7 cellular contexts compared by ENCODE assay signal in the genomic region with DNA sequence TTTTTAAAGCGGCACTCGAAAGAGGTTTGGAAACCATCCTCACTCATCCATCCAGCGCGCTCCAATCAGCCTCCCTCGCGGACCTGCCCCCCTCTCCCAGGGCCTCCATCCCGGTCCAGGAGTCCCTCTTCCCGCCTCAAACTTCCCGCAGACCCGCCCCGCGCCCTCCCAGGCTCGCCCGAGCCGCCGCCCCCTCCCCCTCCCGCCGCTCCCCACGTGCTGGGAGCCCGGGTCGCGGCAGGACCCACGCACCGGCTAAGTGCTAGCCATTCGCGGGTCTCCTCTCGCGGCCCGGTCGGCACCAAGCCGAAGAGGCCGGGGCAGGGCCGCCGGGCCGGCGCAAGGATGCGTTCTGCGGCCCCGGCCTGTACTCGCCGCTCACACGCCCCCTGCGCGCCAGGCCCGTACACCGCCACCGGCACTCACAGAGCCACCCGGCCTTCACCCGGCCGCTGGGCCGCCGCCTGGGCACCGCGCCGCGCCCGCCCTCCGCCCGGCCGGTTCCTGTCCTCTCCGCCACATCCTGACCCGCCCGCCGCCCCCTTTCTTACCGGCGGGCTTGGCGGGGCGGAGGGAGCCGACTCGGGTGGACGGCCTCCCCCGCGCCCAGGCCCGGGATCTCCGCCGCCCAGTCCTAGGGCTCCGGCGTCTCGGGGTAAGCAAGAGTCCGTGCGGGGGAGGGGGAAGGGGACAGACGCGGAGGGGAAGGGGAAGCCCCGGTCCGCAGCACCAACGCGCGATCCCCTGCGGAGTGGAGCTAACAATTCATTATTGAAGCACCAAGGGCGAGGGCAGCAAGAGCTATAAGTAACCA. TPM values are rescaled to one million over a fixed set of nuclear protein-coding genes. Genes with fewer than 3 reads are reported as not detected.
DNase-seq lines count a peak whose midpoint lies in the region; ATAC-seq, FAIRE-seq and TF ChIP-seq lines count a peak whose summit lies in the region.

No MANE protein-coding gene starts in this region.

- H3K4me1 Mint-ChIP-seq in dendritic cell treated with granulocyte-macrophage colony-stimulating factor and Interleukin-4, amounts not matched to agents 40 ng/mL and 50 ng/mL, for 4 days (ENCODE audit: low read depth), result peaks cover 24% of the 10 kb centered on the region

- peak; percentile 6 to 11 for ATAC-seq in activated CD4-positive, CD25-positive, alpha-beta regulatory T cell treated with anti-CD3 and anti-CD28 coated beads, Interleukin-2, amount 50 U/mL, for 24 hours
- ATAC-seq in HepG2, result peak; percentile 69

- peaks cover 8% of the 10 kb centered on the region; the same call in 1 of the 2 replicates for H3K36me3 ChIP-seq in MM.1S (replicated peaks; ENCODE audit: insufficient read depth, low read length)
- H3K36me3 ChIP-seq in HepG2 (replicated peaks in 1 of 2; ENCODE audit: control insufficient read depth in 1 of 2, insufficient read depth in 2 of 2, low read length in 2 of 2), result peaks cover 2 to 21% of the 10 kb centered on the region in 2 experiments; a peak in 3 of 5 replicates

- TF ChIP-seq CTCF in MM.1S (IDR thresholded peaks at IDR 0.05; ENCODE audit: low read length) (no peak), HepG2 (CRISPR knock-in tag; IDR thresholded peaks at IDR 0.05) (no peak)

- in situ Hi-C loops in HepG2 (cut with HindIII; ENCODE audit: extremely low pct_ligation_motif_present, low pct_unique_long_range_greater_than_20kb), result loop anchor here (5.0 kb wide), 1 partner anchor 156 kb away; a partner anchor contains a TSS

- peak overlapping the region; percentile 100 for H3K4me3 Mint-ChIP-seq in dendritic cell treated with granulocyte-macrophage colony-stimulating factor and Interleukin-4, amounts not matched to agents 40 ng/mL and 50 ng/mL, for 4 days

- H3K9me3 ChIP-seq in MM.1S (replicated peaks; ENCODE audit: insufficient read depth, low read length) (no peaks in the 10 kb centered on the region), HepG2 (ENCODE audit: low read length) (no peaks in the 10 kb centered on the region)

- H3K4me3 ChIP-seq in MM.1S (ENCODE audit: low read length) (peak overlapping the region; percentile 75), HepG2 (replicated peaks in 1 of 3; ENCODE audit: insufficient read depth in 1 of 3, low read depth in 2 of 3, low read length in 3 of 3) (peak overlapping the region; percentile 80 to 95 (median 93))

- peaks cover 65% of the 10 kb centered on the region for H3K79me2 ChIP-seq in MM.1S (ENCODE audit: low read length)
- H3K79me2 ChIP-seq in HepG2 (ENCODE audit: insufficient read depth, low read length), result peaks cover 58% of the 10 kb centered on the region

- 0 out of 2 replicates have a peak, but pooled peaks have one; percentile 7 for TF ChIP-seq RAD21 in HepG2 (CRISPR knock-in tag; IDR thresholded peaks at IDR 0.05)

- H3K4me2 ChIP-seq in MM.1S (ENCODE audit: low read depth, low read length) (peak overlapping the region; percentile 66; the same call in 1 of the 2 replicates), HepG2 (ENCODE audit: low read depth, low read length) (peak overlapping the region; percentile 99)

- H3K9ac ChIP-seq in MM.1S (ENCODE audit: low read length) (peak overlapping the region; percentile 80), HepG2 (ENCODE audit: insufficient read depth, low read depth, low read length) (peak overlapping the region; percentile 99)

- H3K9me2 ChIP-seq in MM.1S (replicated peaks; ENCODE audit: insufficient read depth, low read length), result no peaks in the 10 kb centered on the region

- BruUV-seq in HepG2 (replicated peaks; lab: Mats Ljungman, UMichigan), result no TSS peak

- TF ChIP-seq EP300 in HepG2 (IDR thresholded peaks at IDR 0.05; ENCODE audit: low read depth in 2 of 2, low read length in 2 of 2) (no peak), HepG2 (CRISPR knock-in tag; IDR thresholded peaks at IDR 0.05; ENCODE audit: borderline replicate concordance) (no peak)

- FAIRE-seq in GM12891 (lab: Jason Lieb, UNC) (peak; percentile 31), HepG2 (lab: Jason Lieb, UNC) (no peak)

- CTCF ChIA-PET in HepG2 (lab: Yijun Ruan, JAX; ENCODE audit: low intra/inter-chr PET ratio, low total read pairs), result no interaction called here

- intact Hi-C loops in dendritic cell treated with granulocyte-macrophage colony-stimulating factor and Interleukin-4, amounts not matched to agents 40 ng/mL and 50 ng/mL, for 4 days (cut with micrococcal nuclease), result loop anchor here (2.0 kb wide), 1 partner anchor 17 kb away; no protein-coding TSS in a partner anchor
- intact Hi-C loops in HepG2 (cut with micrococcal nuclease; ENCODE audit: unreplicated experiment), result loop anchor here (2.0 kb wide), 2 partner anchors 19 to 155 kb away; a partner anchor contains a TSS

- H3K4me1 ChIP-seq in MM.1S (ENCODE audit: low read length) (peaks cover 10% of the 10 kb centered on the region; the same call in 1 of the 2 replicates), HepG2 (ENCODE audit: insufficient read depth, low read length) (peaks cover 52% of the 10 kb centered on the region)

- TF ChIP-seq POLR2A in GM12891 (IDR thresholded peaks at IDR 0.05; ENCODE audit: low read depth, low read length), result no peak
- no peak for TF ChIP-seq POLR2A in HepG2 (IDR thresholded peaks at IDR 0.05; ENCODE audit: insufficient read depth in 1 of 2, low read depth in 2 of 2, low read length in 2 of 2)

- H3K27ac Mint-ChIP-seq in dendritic cell treated with granulocyte-macrophage colony-stimulating factor and Interleukin-4, amounts not matched to agents 40 ng/mL and 50 ng/mL, for 4 days, result peak overlapping the region; percentile 95

- no peaks in the 10 kb centered on the region for H3K9me3 Mint-ChIP-seq in dendritic cell treated with granulocyte-macrophage colony-stimulating factor and Interleukin-4, amounts not matched to agents 40 ng/mL and 50 ng/mL, for 4 days

- peaks cover 55% of the 10 kb centered on the region for H3K36me3 Mint-ChIP-seq in dendritic cell treated with granulocyte-macrophage colony-stimulating factor and Interleukin-4, amounts not matched to agents 40 ng/mL and 50 ng/mL, for 4 days (ENCODE audit: low read depth)

- DNase-seq in GM12891 (ENCODE audit: insufficient read length, low spot score) (peak; percentile 30), HCEC 1CT (peak; percentile 51), MM.1S (peak; percentile 50), HepG2 (ENCODE audit: low spot score) (peak; percentile 28)
- DNase-seq in stimulated activated CD4-positive, alpha-beta T cell treated with anti-CD3 and anti-CD28 coated beads, Interleukin-2, amount 100 ng/mL, for 48 hours, result peak; percentile 35 to 36

- peak overlapping the region; percentile 99 for H3K27ac ChIP-seq in MM.1S (ENCODE audit: low read length)
- H3K27ac ChIP-seq in HepG2 (ENCODE audit: extremely low read length, insufficient read depth, low read length), result peak overlapping the region; percentile 100

- H3K27me3 Mint-ChIP-seq in dendritic cell treated with granulocyte-macrophage colony-stimulating factor and Interleukin-4, amounts not matched to agents 40 ng/mL and 50 ng/mL, for 4 days, result no peaks in the 10 kb centered on the region

- H4K20me1 ChIP-seq in MM.1S (ENCODE audit: insufficient read depth, low read length) (peaks cover 3% of the 10 kb centered on the region), HepG2 (ENCODE audit: insufficient read depth, low read length) (peaks cover 19% of the 10 kb centered on the region)

- H2AFZ ChIP-seq in MM.1S (ENCODE audit: low read length) (peak overlapping the region; percentile 57), HepG2 (ENCODE audit: low read length) (no peak overlapping the region)

- WGBS in HepG2 (ENCODE audit: low lambda C conversion rate), result 0% methylated on average over 16 of the region's 90 CpGs

- peaks cover 27% of the 10 kb centered on the region for H3F3A ChIP-seq in MM.1S (ENCODE audit: insufficient read depth, low read length)

- POLR2A ChIA-PET in HepG2 (lab: Yijun Ruan, JAX), result interaction anchor here (1.3 to 2.3 kb wide), 4 partner anchors 11 to 97 kb away, joined by 4 to 21 read pairs (median 10); no protein-coding TSS in a partner anchor

- H3K27me3 ChIP-seq in MM.1S (replicated peaks; ENCODE audit: insufficient read depth, low read length) (no peaks in the 10 kb centered on the region), HepG2 (ENCODE audit: control insufficient read depth in 1 of 2, insufficient read depth in 2 of 2, low read length in 2 of 2) (no peaks in the 10 kb centered on the region; a peak in 1 of 5 replicates)

TF ChIP-seq in GM12891, 5 proteins besides CTCF, POLR2A, EP300 and RAD21 (continues in another document):
- no peak for TF ChIP-seq PAX5 (IDR thresholded peaks at IDR 0.05; ENCODE audit: insufficient read depth, low read length, severe bottlenecking)
- no peak for TF ChIP-seq POU2F2 (IDR thresholded peaks at IDR 0.05; ENCODE audit: low read depth, low read length)
- no peak for TF ChIP-seq TAF1 (IDR thresholded peaks at IDR 0.05; ENCODE audit: low read depth, low read length)

RNA-seq across cellular contexts. Expression of a gene that starts 0.6 kb away (rescaled TPM):
- polyA plus RNA-seq in GM12891 (2012; ENCODE audit: low read depth, missing spikeins), result 17.2 TPM
- total RNA-seq in HepG2 (2016; rRNA removed; fragmentation: Illumina TruSeq; extraction: Trizol), result 55.9 and 79.7 TPM in 2 replicates
- total RNA-seq in HepG2 (2016; cell fraction: cytosol; rRNA removed; fragmentation: Illumina TruSeq; extraction: Trizol; ENCODE audit: low read depth), result 5.5 and 6.9 TPM in 2 replicates
- 55.3 and 76.6 TPM in 2 replicates for total RNA-seq in HepG2 (2016; cell fraction: insoluble cytoplasmic fraction; rRNA removed; fragmentation: Illumina TruSeq; extraction: Trizol)
- 12.8 and 15.2 TPM in 2 replicates for total RNA-seq in HepG2 (2016; cell fraction: membrane; rRNA removed; fragmentation: Illumina TruSeq; extraction: Trizol)
- total RNA-seq in HepG2 (2016; cell fraction: nucleus; rRNA removed; fragmentation: Illumina TruSeq; extraction: Trizol), result 88.7 and 103 TPM in 2 replicates
- polyA plus RNA-seq in HepG2 (2011; rRNA removed), result 22.8 and 23.0 TPM in 2 replicates
- polyA plus RNA-seq in HepG2 (2011; cell fraction: cytosol; rRNA removed), result 7.8 and 14.2 TPM in 2 replicates
- 27.7 and 34.1 TPM in 2 replicates for polyA plus RNA-seq in HepG2 (2011; cell fraction: nucleus; rRNA removed)
- 24.4 and 27.4 TPM in 2 replicates for polyA plus RNA-seq in HepG2 (2012)
- 0.66 and 1.5 TPM in 2 replicates for polyA plus RNA-seq in HepG2 (2016; cell fraction: cytosol; fragmentation: Illumina TruSeq; extraction: Trizol; ENCODE audit: low read depth)
- polyA plus RNA-seq in HepG2 (2016; cell fraction: insoluble cytoplasmic fraction; fragmentation: Illumina TruSeq; extraction: Trizol; ENCODE audit: low read depth), result 39.8 and 41.3 TPM in 2 replicates
- 2.7 and 3.9 TPM in 2 replicates for polyA plus RNA-seq in HepG2 (2016; cell fraction: membrane; fragmentation: Illumina TruSeq; extraction: Trizol; ENCODE audit: low read depth)
- polyA plus RNA-seq in HepG2 (2016; cell fraction: nucleus; fragmentation: Illumina TruSeq; extraction: Trizol; ENCODE audit: insufficient read depth, low read depth), result 89.5 and 95.7 TPM in 2 replicates
- 9.2 and 12.2 TPM in 2 replicates for polyA minus RNA-seq in HepG2 (2011; rRNA and poly(A)+ RNA removed; ENCODE audit: low replicate concordance)
- polyA minus RNA-seq in HepG2 (2011; cell fraction: cytosol; rRNA and poly(A)+ RNA removed), result 27.3 and 30.3 TPM in 2 replicates
- polyA minus RNA-seq in HepG2 (2011; cell fraction: nucleus; rRNA and poly(A)+ RNA removed), result 155 and 163 TPM in 2 replicates

Comparison
In these comparisons a context has a peak if more than half of its experiments do, and no peak if none do; other contexts are left out.
1. Peak in every context shown above with its lines: DNase-seq, ATAC-seq, H3K4me3 ChIP-seq and H3K27ac ChIP-seq.